Comparison of ENCODE assay signal across 8 cellular contexts in genomic region chr1:204398197-204399125, GRCh38. TPM values are rescaled to one million over a fixed set of nuclear protein-coding genes. Genes with fewer than 3 reads are reported as not detected.
DNase-seq lines count a peak whose midpoint lies in the region; ATAC-seq, FAIRE-seq and TF ChIP-seq lines count a peak whose summit lies in the region.

No MANE protein-coding gene starts in this region.

- peak; percentile 72 for FAIRE-seq in GM12892 (lab: Jason Lieb, UNC)
- FAIRE-seq in TTC549 (lab: Jason Lieb, UNC) = peak; percentile 74

- H3K4me3 Mint-ChIP-seq in chondrocyte (ENCODE audit: unreplicated experiment) = no peak overlapping the region

- peaks cover 17% of the 10 kb centered on the region for H3K36me3 Mint-ChIP-seq in chondrocyte (ENCODE audit: low read depth)

- no peak for TF ChIP-seq POLR2A in GM12892 (IDR thresholded peaks at IDR 0.05; ENCODE audit: low read depth, low read length)

- peak; percentile 72 for ATAC-seq in HG03159 (IDR thresholded peaks at IDR 0.05; ENCODE audit: unreplicated experiment)

- H3K4me1 Mint-ChIP-seq in chondrocyte (ENCODE audit: low read depth) = no peaks in the 10 kb centered on the region

- peak; percentile 92 for TF ChIP-seq CTCF in A673 (conservative IDR thresholded peaks at IDR 0.05; ENCODE audit: low read depth, low read length)
- peak; percentile 88 for TF ChIP-seq CTCF in chondrocyte (IDR thresholded peaks at IDR 0.05)

- H3K27ac Mint-ChIP-seq in chondrocyte (ENCODE audit: unreplicated experiment) = no peak overlapping the region

- intact Hi-C loops in A673 (cut with micrococcal nuclease; ENCODE audit: unreplicated experiment) = no loop called here

- H3K4me1 ChIP-seq in A673 (ENCODE audit: insufficient read depth, low read length, poor library complexity, severe bottlenecking) = no peaks in the 10 kb centered on the region

- BruUV-seq in A673 (replicated peaks; lab: Mats Ljungman, UMichigan) = no TSS peak

- H3K9me3 ChIP-seq in A673 (ENCODE audit: low read depth, low read length, poor library complexity, severe bottlenecking) = no peaks in the 10 kb centered on the region

- POLR2A ChIA-PET in A673 (lab: Charles Lee; ENCODE audit: low non-redundant PET) = interaction anchor here (0.6 kb wide), 1 partner anchor 12 kb away, joined by 3 read pairs; no protein-coding TSS in a partner anchor

- no peak overlapping the region for H3K27ac ChIP-seq in A673 (ENCODE audit: low read depth, low read length, poor library complexity, severe bottlenecking)

- no peaks in the 10 kb centered on the region for H3K9me3 Mint-ChIP-seq in chondrocyte (ENCODE audit: low read depth)

- no peaks in the 10 kb centered on the region for H3K27me3 Mint-ChIP-seq in chondrocyte (ENCODE audit: low read depth)

- H3K27me3 ChIP-seq in A673 (replicated peaks; ENCODE audit: insufficient read depth, low read depth, low read length, poor library complexity) = no peaks in the 10 kb centered on the region

- peaks cover 46% of the 10 kb centered on the region for H3K36me3 ChIP-seq in A673 (ENCODE audit: insufficient read depth, low read length, poor library complexity, severe bottlenecking)

- H3K4me3 ChIP-seq in A673 (ENCODE audit: low read depth, low read length, poor library complexity, severe bottlenecking) = no peak overlapping the region

- DNase-seq in A673 (ENCODE audit: low spot score) (peak; percentile 90), GM12892 (ENCODE audit: insufficient read length) (peak; percentile 52), NCI-H2171 treated with DMSO at 0.1 percent for 48 hours (lab: John Stamatoyannopoulos, UW) (peak; percentile 97), chondrocyte (ENCODE audit: low spot score) (no peak), left kidney (ENCODE audit: low read depth, low spot score) (peak; percentile 94)
- peak; percentile 19 to 67 (median 54) for DNase-seq in stimulated activated naive CD4-positive, alpha-beta T cell (lab: John Stamatoyannopoulos, UW)

- CTCF ChIA-PET in A673 (lab: Charles Lee) = interaction anchor here (0.5 to 1.5 kb wide), 23 partner anchors 9 to 1138 kb away, joined by 3 to 10 read pairs (median 4); partner anchors contain the start of genes GOLT1A, MDM4 and PIK3C2B

RNA-seq across cellular contexts. Expression of gene PPP1R15B, which starts 13.2 kb away (rescaled TPM):
- total RNA-seq in A673 (2021) = 46.9 and 52.5 TPM in 2 replicates
- 19.6 TPM for polyA plus RNA-seq in GM12892 (2012; ENCODE audit: missing spikeins)
- 29.7 to 41.0 TPM (median 40.9 TPM) in 3 replicates for total RNA-seq in chondrocyte

RNA-seq across cellular contexts. Expression of gene PLEKHA6, which starts 38.7 kb away (rescaled TPM):
- total RNA-seq in A673 (2021) (0.58 and 0.70 TPM in 2 replicates), chondrocyte (0.15 to 1.4 TPM (median 0.51 TPM) in 3 replicates)
- polyA plus RNA-seq in GM12892 (2012; ENCODE audit: missing spikeins) = 0.21 TPM
